Comparison of ENCODE assay signal across 24 cellular contexts in genomic region chr4:25481648-25482047, GRCh38.
"Had no signal": no experiment of that assay in that cellular context is flagged by ENCODE, and none has a peak within 500 bp of the region (broad histone marks: within the 10 kb centered on the region; RNA-seq: fewer than 3 reads in every experiment).

No MANE protein-coding gene starts in this region.

- H3K9me3 ChIP-seq: gastrocnemius medialis, mucosa of descending colon, upper lobe of right lung had no signal

- H3K27me3 ChIP-seq: breast epithelium, gastrocnemius medialis, suprapubic skin, tibial artery, upper lobe of right lung had no signal

- H3K36me3 ChIP-seq: breast epithelium, gastrocnemius medialis, suprapubic skin, tibial artery, upper lobe of right lung had no signal

- H3K4me1 ChIP-seq: breast epithelium, gastrocnemius medialis, suprapubic skin, tibial artery, upper lobe of right lung had no signal

- ATAC-seq: activated CD8-positive, alpha-beta T cell treated with anti-CD3 and anti-CD28 coated beads for 36 hours; activated naive CD8-positive, alpha-beta T cell treated with anti-CD3 and anti-CD28 coated beads, Interleukin-2, amount 50 U/mL, for 24 hours; activated T-cell treated with anti-CD3 and anti-CD28 coated beads, Interleukin-2, amount 50 U/mL, for 4 hours; gastrocnemius medialis; left cardiac atrium; left ventricle myocardium superior; mucosa of descending colon; natural killer cell treated with Interleukin-12 subunit alpha and Interleukin-12 subunit beta and Interleukin-15 and Interleukin-18, amount 100 ng/mL, for 72 hours; right cardiac atrium; stimulated activated naive B cell treated with anti-CD40 and anti-IgM and Interleukin-4, amounts not matched to agents 10 μg/mL and 1 μg/mL and 100 μg/mL, for 72 hours; T-helper 17 cell; upper lobe of right lung had no signal

- H3K4me3 ChIP-seq: breast epithelium, gastrocnemius medialis, mucosa of descending colon, suprapubic skin, tibial artery, upper lobe of right lung had no signal

- DNase-seq: activated CD4-positive, alpha-beta T cell treated with anti-CD3 and anti-CD28 coated beads, Interleukin-2, amount 50 U/mL, for 1 hour; activated CD8-positive, alpha-beta T cell treated with anti-CD3 and anti-CD28 coated beads for 36 hours; activated naive CD8-positive, alpha-beta T cell treated with anti-CD3 and anti-CD28 coated beads, Interleukin-2, amount 50 U/mL, for 24 hours; activated T-cell treated with anti-CD3 and anti-CD28 coated beads, Interleukin-2, amount 50 U/mL, for 4 hours; amygdala; central memory CD4-positive, alpha-beta T cell; effector CD8-positive, alpha-beta T cell; gastrocnemius medialis; glutamatergic neuron; left cardiac atrium; left ventricle myocardium superior; mucosa of descending colon; posterior cingulate gyrus; right cardiac atrium; stimulated activated CD4-positive, alpha-beta T cell treated with anti-CD3 and anti-CD28 coated beads, Interleukin-15, amount 100 ng/mL, for 24 hours; stimulated activated CD4-positive, alpha-beta T cell treated with anti-CD3 and anti-CD28 coated beads, Interleukin-2, amount 100 ng/mL, for 24 hours; stimulated activated naive B cell treated with anti-CD40 and anti-IgM and Interleukin-4, amounts not matched to agents 10 μg/mL and 1 μg/mL and 100 μg/mL, for 72 hours; T-helper 17 cell; T1000; tibial artery; upper lobe of right lung had no signal

- H3K27ac ChIP-seq: breast epithelium, gastrocnemius medialis, suprapubic skin, tibial artery, upper lobe of right lung had no signal
